ENCODE assay signal across 19 cellular contexts in genomic region chr2:239825705-239825979, GRCh38.
"Had no signal": no experiment of that assay in that cellular context is flagged by ENCODE, and none has a peak within 500 bp of the region (broad histone marks: within the 10 kb centered on the region; RNA-seq: fewer than 3 reads in every experiment).

No MANE protein-coding gene starts in this region.

- H3K9me3 Mint-ChIP-seq: activated CD4-positive, alpha-beta T cell treated with anti-CD3 and anti-CD28 coated beads, Interleukin-2, amount 10 ng/mL, durations not matched to agents 7 days and 5 days; activated naive CD4-positive, alpha-beta T cell treated with anti-CD3 and anti-CD28 coated beads, Interleukin-2, amount 50 U/mL, for 72 hours; activated T-cell treated with anti-CD3 and anti-CD28 coated beads, Interleukin-2, amount 50 U/mL, for 24 hours; central memory CD8-positive, alpha-beta T cell; nephron progenitor cell; stimulated activated effector memory CD8-positive, alpha-beta T cell treated with anti-CD3 and anti-CD28 coated beads, Interleukin-12 subunit alpha, Interleukin-12 subunit beta, amount 100 ng/mL, for 72 hours had no signal

- H3K4me1 Mint-ChIP-seq: activated CD4-positive, alpha-beta T cell treated with anti-CD3 and anti-CD28 coated beads, Interleukin-2, amount 10 ng/mL, durations not matched to agents 7 days and 5 days; central memory CD8-positive, alpha-beta T cell had no signal

- H3K27ac Mint-ChIP-seq: activated CD4-positive, alpha-beta T cell treated with anti-CD3 and anti-CD28 coated beads, Interleukin-2, amount 10 ng/mL, durations not matched to agents 7 days and 5 days; activated naive CD4-positive, alpha-beta T cell treated with anti-CD3 and anti-CD28 coated beads, Interleukin-2, amount 50 U/mL, for 72 hours; activated T-cell treated with anti-CD3 and anti-CD28 coated beads, Interleukin-2, amount 50 U/mL, for 24 hours; nephron progenitor cell; stimulated activated effector memory CD8-positive, alpha-beta T cell treated with anti-CD3 and anti-CD28 coated beads, Interleukin-12 subunit alpha, Interleukin-12 subunit beta, amount 100 ng/mL, for 72 hours had no signal

- DNase-seq: activated CD4-positive, alpha-beta T cell treated with anti-CD3 and anti-CD28 coated beads, Interleukin-2, amount 10 ng/mL, durations not matched to agents 7 days and 5 days; activated gamma-delta T cell; amygdala; body of pancreas; effector CD8-positive, alpha-beta T cell; foreskin fibroblast; glutamatergic neuron; hypothalamus; mesenchymal stem cell; nephron progenitor cell; T-helper 2 cell; thyroid gland had no signal

- H3K36me3 Mint-ChIP-seq: activated naive CD4-positive, alpha-beta T cell treated with anti-CD3 and anti-CD28 coated beads, Interleukin-2, amount 50 U/mL, for 72 hours had no signal

- H3K27me3 ChIP-seq: body of pancreas, thyroid gland, vagina had no signal

- H3K27ac ChIP-seq: body of pancreas, coronary artery, thyroid gland, vagina had no signal

- H3K4me3 ChIP-seq: body of pancreas, coronary artery, thyroid gland, vagina had no signal

- H3K9me3 ChIP-seq: body of pancreas, thyroid gland, vagina had no signal

- ATAC-seq: activated naive CD4-positive, alpha-beta T cell treated with anti-CD3 and anti-CD28 coated beads, Interleukin-2, amount 50 U/mL, for 72 hours; body of pancreas; left ventricle myocardium superior; stimulated activated effector memory CD8-positive, alpha-beta T cell treated with anti-CD3 and anti-CD28 coated beads, Interleukin-12 subunit alpha, Interleukin-12 subunit beta, amount 100 ng/mL, for 72 hours had no signal

- H3K36me3 ChIP-seq: thyroid gland, vagina had no signal

- H3K4me3 Mint-ChIP-seq: activated CD4-positive, alpha-beta T cell treated with anti-CD3 and anti-CD28 coated beads, Interleukin-2, amount 10 ng/mL, durations not matched to agents 7 days and 5 days; activated T-cell treated with anti-CD3 and anti-CD28 coated beads, Interleukin-2, amount 50 U/mL, for 24 hours; central memory CD8-positive, alpha-beta T cell; nephron progenitor cell; stimulated activated effector memory CD8-positive, alpha-beta T cell treated with anti-CD3 and anti-CD28 coated beads, Interleukin-12 subunit alpha, Interleukin-12 subunit beta, amount 100 ng/mL, for 72 hours had no signal

- H3K4me1 ChIP-seq: body of pancreas had no signal
